In the genomic region with DNA sequence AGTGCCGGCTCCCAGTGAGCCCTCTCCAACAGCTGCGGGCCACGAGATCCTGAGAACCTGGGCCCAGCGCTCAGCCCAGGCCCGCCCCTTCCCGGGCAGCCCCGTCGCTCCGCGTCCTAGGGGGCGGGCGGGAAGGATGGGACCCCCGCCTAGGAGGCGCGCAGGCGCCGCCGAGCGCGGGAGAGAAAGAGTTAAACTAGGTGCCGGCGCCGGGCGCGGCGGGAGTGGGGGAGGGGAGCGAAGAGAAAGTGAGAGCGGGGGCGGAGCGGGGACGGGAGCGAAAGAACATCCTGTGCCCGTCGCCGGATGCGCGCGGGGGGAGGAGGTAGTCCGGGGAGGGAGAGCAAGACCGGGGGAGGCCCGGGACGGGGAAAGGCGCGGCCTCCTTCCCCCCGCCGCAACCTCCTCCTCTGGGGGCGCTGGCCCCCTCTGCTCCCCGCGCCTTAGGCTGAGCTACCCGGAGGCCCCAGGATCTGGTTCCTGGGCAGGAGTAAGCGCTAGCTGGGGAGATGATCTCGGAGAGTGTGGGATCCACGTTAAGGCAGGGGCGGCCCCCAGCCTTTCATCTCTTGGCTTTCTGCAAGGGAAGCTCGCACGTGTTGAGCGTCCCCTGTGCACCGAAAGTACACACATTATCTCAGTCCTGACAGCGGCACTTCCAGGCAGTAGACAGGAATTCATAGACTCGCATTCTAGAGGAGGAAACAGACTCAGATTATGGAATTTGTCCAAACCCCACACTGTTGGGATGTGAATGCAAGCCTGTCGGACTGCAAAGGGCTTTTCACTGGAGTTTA, we compare ENCODE assay signal across 8 cellular contexts. TPM values are rescaled to one million over a fixed set of nuclear protein-coding genes. Genes with fewer than 3 reads are reported as not detected.
A peak's percentile ranks its signal among the peaks of the same experiment; 100 is the strongest.
DNase-seq lines count a peak whose midpoint lies in the region; ATAC-seq and TF ChIP-seq lines count a peak whose summit lies in the region.

No MANE protein-coding gene starts in this region.

- H4K20me1 ChIP-seq in OCI-LY3 (ENCODE audit: insufficient read depth, low read length) = no peaks in the 10 kb centered on the region

- H2AFZ ChIP-seq in OCI-LY3 (ENCODE audit: low read depth, low read length) = peak overlapping the region; percentile 32

- peak overlapping the region; percentile 99 for H3K4me2 ChIP-seq in OCI-LY3 (ENCODE audit: low read length)

- peak overlapping the region; percentile 91 for H3K4me3 ChIP-seq in CD8-positive, alpha-beta T cell (ENCODE audit: low read depth, low read length)
- H3K4me3 ChIP-seq in OCI-LY3 (ENCODE audit: low read length) = peak overlapping the region; percentile 79
- peak overlapping the region; percentile 34 for H3K4me3 ChIP-seq in mucosa of stomach (ENCODE audit: low read length)

- H3K27me3 ChIP-seq in CD8-positive, alpha-beta T cell (ENCODE audit: insufficient read depth, low read length) = no peaks in the 10 kb centered on the region
- no peaks in the 10 kb centered on the region for H3K27me3 ChIP-seq in OCI-LY3 (ENCODE audit: low read depth, low read length)
- no peaks in the 10 kb centered on the region for H3K27me3 ChIP-seq in mucosa of stomach (ENCODE audit: control insufficient read depth, insufficient read depth, low read length)

- H3K9me3 Mint-ChIP-seq in CD8-positive, alpha-beta T cell = no peaks in the 10 kb centered on the region

- H3K4me3 Mint-ChIP-seq in CD8-positive, alpha-beta T cell = peak overlapping the region; percentile 91

- no peaks in the 10 kb centered on the region for H3K36me3 ChIP-seq in CD8-positive, alpha-beta T cell (ENCODE audit: insufficient read depth, low read length)
- no peaks in the 10 kb centered on the region for H3K36me3 ChIP-seq in OCI-LY3 (replicated peaks; ENCODE audit: low read depth, low read length)
- H3K36me3 ChIP-seq in mucosa of stomach (ENCODE audit: control insufficient read depth, insufficient read depth, low read length) = no peaks in the 10 kb centered on the region

- CTCF ChIA-PET in CD8-positive, alpha-beta T cell (lab: Charles Lee) = interaction anchor here (0.7 to 17.2 kb wide), 18 partner anchors 10 to 437 kb away, joined by 3 to 341 read pairs (median 4); partner anchors contain the start of genes DEF6 and RPL10A

- H3K27me3 Mint-ChIP-seq in CD8-positive, alpha-beta T cell (ENCODE audit: low read depth) = no peaks in the 10 kb centered on the region

- ATAC-seq in CD8-positive, alpha-beta T cell = peak; percentile 55
- ATAC-seq in GM19372 (IDR thresholded peaks at IDR 0.05; ENCODE audit: low read depth, unreplicated experiment) = peak; percentile 42
- ATAC-seq in HG03565 (IDR thresholded peaks at IDR 0.05; ENCODE audit: unreplicated experiment) = peak; percentile 33

- H3K27ac ChIP-seq in CD8-positive, alpha-beta T cell (ENCODE audit: low read depth, low read length) = peak overlapping the region; percentile 95
- peak overlapping the region; percentile 94 for H3K27ac ChIP-seq in OCI-LY3 (ENCODE audit: low read length)

- peak; percentile 17 for TF ChIP-seq CTCF in CD8-positive, alpha-beta T cell (IDR thresholded peaks at IDR 0.05)
- peak; percentile 18; the same call in 1 of the 2 replicates for TF ChIP-seq CTCF in OCI-LY3 (IDR thresholded peaks at IDR 0.05; ENCODE audit: low read depth, low read length)

- intact Hi-C loops in CD8-positive, alpha-beta T cell (cut with DNase I, micrococcal nuclease) = loop anchor here (1.0 to 5.0 kb wide), 6 partner anchors 44 to 430 kb away; partner anchors contain the start of genes FKBP5 (in 1 of the 2) and RPL10A (in 1 of the 2)

- no peaks in the 10 kb centered on the region for H3K9me3 ChIP-seq in CD8-positive, alpha-beta T cell (ENCODE audit: low read length)
- H3K9me3 ChIP-seq in OCI-LY3 (ENCODE audit: insufficient read depth, low read length) = no peaks in the 10 kb centered on the region
- no peaks in the 10 kb centered on the region for H3K9me3 ChIP-seq in mucosa of stomach (ENCODE audit: control insufficient read depth, low read length)

- H3K9ac ChIP-seq in OCI-LY3 (ENCODE audit: low read length) (peak overlapping the region; percentile 88), mucosa of stomach (ENCODE audit: low read length) (peak overlapping the region; percentile 86)

- H3K36me3 Mint-ChIP-seq in CD8-positive, alpha-beta T cell = peaks cover 4% of the 10 kb centered on the region

- peak overlapping the region; percentile 89 for H3K27ac Mint-ChIP-seq in CD8-positive, alpha-beta T cell

- peak; percentile 85 for TF ChIP-seq POLR2A in erythroblast (IDR thresholded peaks at IDR 0.05; ENCODE audit: low read length)

- peaks cover 87% of the 10 kb centered on the region for H3K4me1 ChIP-seq in CD8-positive, alpha-beta T cell (ENCODE audit: insufficient read depth, low read length)
- H3K4me1 ChIP-seq in OCI-LY3 (ENCODE audit: low read length) = peaks cover 63% of the 10 kb centered on the region
- H3K4me1 ChIP-seq in mucosa of stomach (ENCODE audit: control insufficient read depth, insufficient read depth, low read length) = peaks cover 54% of the 10 kb centered on the region

- POLR2A ChIA-PET in CD8-positive, alpha-beta T cell (lab: Charles Lee) = interaction anchor here (0.7 to 2.7 kb wide), 16 partner anchors 12 to 264 kb away, joined by 3 to 24 read pairs (median 4); partner anchors contain the start of genes FKBP5 and RPL10A

- H3K79me2 ChIP-seq in OCI-LY3 (ENCODE audit: low read length) = peaks cover 20% of the 10 kb centered on the region

- peaks cover 80% of the 10 kb centered on the region for H3K4me1 Mint-ChIP-seq in CD8-positive, alpha-beta T cell (ENCODE audit: low read depth)

- peak; percentile 86 to 98 (median 95) for DNase-seq in CD8-positive, alpha-beta T cell
- peak; percentile 91 for DNase-seq in activated T-cell treated with anti-CD3 and anti-CD28 coated beads, Interleukin-2, amount 50 U/mL, for 1 hour
- DNase-seq in erythroblast (lab: John Stamatoyannopoulos, UW) = peak; percentile 83 to 86
- peak; percentile 88 for DNase-seq in stimulated activated CD8-positive, alpha-beta memory T cell treated with anti-CD3 and anti-CD28 coated beads, Interleukin-4, amount 100 ng/mL, for 4 hours (ENCODE audit: low read depth in 2 of 2, low spot score in 1 of 2)

RNA-seq across cellular contexts. Expression of gene ARMC12, which starts 4.9 kb away (rescaled TPM):
- 1 to 10 TPM; 1.1 to 1.5 TPM for total RNA-seq in CD8-positive, alpha-beta T cell

RNA-seq across cellular contexts. Expression of gene FKBP5, which starts 43.2 kb away (rescaled TPM):
- total RNA-seq in CD8-positive, alpha-beta T cell = 10 to 100 TPM; 25.7 to 27.1 TPM

RNA-seq across cellular contexts. Expression of gene CLPSL2, which starts 44.5 kb away (rescaled TPM):
- total RNA-seq in CD8-positive, alpha-beta T cell = not detected

RNA-seq across cellular contexts. Expression of gene CLPSL1, which starts 48.9 kb away (rescaled TPM):
- not detected for total RNA-seq in CD8-positive, alpha-beta T cell

Comparison
In these comparisons a context has a peak if more than half of its experiments do, and no peak if none do; other contexts are left out.
1. Peak in every context shown above with its lines: DNase-seq, ATAC-seq, H3K4me3 ChIP-seq and H3K27ac ChIP-seq.
2. H3K4me3 ChIP-seq: peak in every context shown above with its lines; median percentile 91 in CD8-positive, alpha-beta T cell; 79 in OCI-LY3; 34 in mucosa of stomach.